In the genomic region with DNA sequence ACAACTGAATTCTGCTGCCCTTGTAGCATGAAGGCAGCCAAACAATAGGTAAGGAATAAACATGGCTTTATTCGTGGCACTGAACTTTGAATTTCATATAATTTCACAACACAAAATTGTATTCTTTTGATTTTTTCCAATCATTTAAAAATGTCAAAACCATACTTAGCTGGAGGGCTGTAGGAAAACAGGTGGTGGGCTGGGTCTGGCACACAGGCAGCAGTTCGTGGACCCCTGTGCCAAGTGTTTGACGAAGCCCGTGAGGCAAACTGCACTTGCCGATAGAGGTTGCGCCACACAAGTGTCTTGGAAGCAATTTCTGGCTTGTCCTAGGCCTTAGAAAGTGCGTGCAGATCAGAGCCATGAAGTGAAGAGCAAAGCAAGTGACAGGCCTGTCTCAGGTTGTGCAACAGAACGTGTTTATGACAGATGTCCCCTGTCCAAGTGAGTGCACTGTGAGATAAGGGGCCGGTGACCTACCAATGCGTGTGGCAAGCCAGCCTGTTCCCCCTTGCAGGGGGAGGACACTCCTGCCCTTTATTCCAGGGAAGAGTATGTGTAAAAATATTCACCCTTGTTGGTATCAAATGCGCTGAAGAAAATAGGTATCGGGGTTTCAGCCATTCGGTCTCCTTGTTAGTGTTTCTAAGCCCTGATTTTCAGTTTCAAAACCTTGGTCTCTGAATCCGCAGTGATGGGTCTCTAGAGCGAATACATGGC, we compare ENCODE assay signal across 2 cellular contexts.
TF ChIP-seq lines count a peak whose summit lies in the region.

No MANE protein-coding gene starts in this region.

TF ChIP-seq in IMR-90, 13 proteins besides CTCF, POLR2A, EP300 and RAD21 (continued from another document):
- TF ChIP-seq MAZ (IDR thresholded peaks at IDR 0.05; ENCODE audit: borderline replicate concordance, low read depth, low read length), result no peak

TF ChIP-seq in neural cell, 6 proteins besides CTCF, POLR2A, EP300 and RAD21:
- TF ChIP-seq, protein P1, sequence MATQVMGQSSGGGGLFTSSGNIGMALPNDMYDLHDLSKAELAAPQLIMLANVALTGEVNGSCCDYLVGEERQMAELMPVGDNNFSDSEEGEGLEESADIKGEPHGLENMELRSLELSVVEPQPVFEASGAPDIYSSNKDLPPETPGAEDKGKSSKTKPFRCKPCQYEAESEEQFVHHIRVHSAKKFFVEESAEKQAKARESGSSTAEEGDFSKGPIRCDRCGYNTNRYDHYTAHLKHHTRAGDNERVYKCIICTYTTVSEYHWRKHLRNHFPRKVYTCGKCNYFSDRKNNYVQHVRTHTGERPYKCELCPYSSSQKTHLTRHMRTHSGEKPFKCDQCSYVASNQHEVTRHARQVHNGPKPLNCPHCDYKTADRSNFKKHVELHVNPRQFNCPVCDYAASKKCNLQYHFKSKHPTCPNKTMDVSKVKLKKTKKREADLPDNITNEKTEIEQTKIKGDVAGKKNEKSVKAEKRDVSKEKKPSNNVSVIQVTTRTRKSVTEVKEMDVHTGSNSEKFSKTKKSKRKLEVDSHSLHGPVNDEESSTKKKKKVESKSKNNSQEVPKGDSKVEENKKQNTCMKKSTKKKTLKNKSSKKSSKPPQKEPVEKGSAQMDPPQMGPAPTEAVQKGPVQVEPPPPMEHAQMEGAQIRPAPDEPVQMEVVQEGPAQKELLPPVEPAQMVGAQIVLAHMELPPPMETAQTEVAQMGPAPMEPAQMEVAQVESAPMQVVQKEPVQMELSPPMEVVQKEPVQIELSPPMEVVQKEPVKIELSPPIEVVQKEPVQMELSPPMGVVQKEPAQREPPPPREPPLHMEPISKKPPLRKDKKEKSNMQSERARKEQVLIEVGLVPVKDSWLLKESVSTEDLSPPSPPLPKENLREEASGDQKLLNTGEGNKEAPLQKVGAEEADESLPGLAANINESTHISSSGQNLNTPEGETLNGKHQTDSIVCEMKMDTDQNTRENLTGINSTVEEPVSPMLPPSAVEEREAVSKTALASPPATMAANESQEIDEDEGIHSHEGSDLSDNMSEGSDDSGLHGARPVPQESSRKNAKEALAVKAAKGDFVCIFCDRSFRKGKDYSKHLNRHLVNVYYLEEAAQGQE (IDR thresholded peaks at IDR 0.05; ENCODE audit: borderline replicate concordance), result no peak
- TF ChIP-seq TAF1 (IDR thresholded peaks at IDR 0.05; ENCODE audit: low read depth), result no peak
- TF ChIP-seq MXI1 (conservative IDR thresholded peaks at IDR 0.05; ENCODE audit: poor library complexity, severe bottlenecking), result no peak
- no peak for TF ChIP-seq EZH2 (IDR thresholded peaks at IDR 0.05; ENCODE audit: borderline replicate concordance, insufficient read depth, low read length, poor library complexity, severe bottlenecking)
- TF ChIP-seq POLR2AphosphoS5 (IDR thresholded peaks at IDR 0.05), result no peak
- TF ChIP-seq SMC3 (conservative IDR thresholded peaks at IDR 0.05; ENCODE audit: poor library complexity), result no peak
